Comparison of ENCODE assay signal across 19 cellular contexts in genomic region chr4:8118531-8118930, GRCh38. TPM values are rescaled to one million over a fixed set of nuclear protein-coding genes. Genes with fewer than 3 reads are reported as not detected.
A peak's percentile ranks its signal among the peaks of the same experiment; 100 is the strongest.
DNase-seq lines count a peak whose midpoint lies in the region; ATAC-seq and TF ChIP-seq lines count a peak whose summit lies in the region.
"Had no signal": no experiment of that assay in that cellular context is flagged by ENCODE, and none has a peak within 500 bp of the region (broad histone marks: within the 10 kb centered on the region; RNA-seq: fewer than 3 reads in every experiment).

No MANE protein-coding gene starts in this region.

- H3K4me3 Mint-ChIP-seq in T-helper 17 cell (no peak overlapping the region), nephron (no peak overlapping the region)
- H3K4me3 Mint-ChIP-seq: B cell, HFFc6 had no signal

- intact Hi-C loops in PC-9 (cut with micrococcal nuclease; ENCODE audit: unreplicated experiment), result no loop called here

- H3K27ac Mint-ChIP-seq in T-helper 17 cell (peak overlapping the region; percentile 27), nephron (peak overlapping the region in 2 of 3 experiments; percentile 22 to 68)
- H3K27ac Mint-ChIP-seq: B cell, HFFc6 had no signal

- no TSS peak for BruUV-seq in PC-9 (replicated peaks; lab: Mats Ljungman, UMichigan)

- ATAC-seq in T-helper 17 cell, result no peak
- no peak for ATAC-seq in GM19452 (IDR thresholded peaks at IDR 0.05; ENCODE audit: unreplicated experiment)

- peaks cover 0 to 7% (median 0%) of the 10 kb centered on the region in 11 experiments; a peak in 1 of 22 replicates for H4K20me1 ChIP-seq in BLaER1 treated with 17β-estradiol and CSF1 and Interleukin-3, amounts not matched to agents 10 nM and 100 nM
- H4K20me1 ChIP-seq in PC-9 (ENCODE audit: insufficient read depth), result no peaks in the 10 kb centered on the region

- H3K27me3 ChIP-seq in BLaER1 treated with 17β-estradiol and CSF1 and Interleukin-3, amounts not matched to agents 10 nM and 100 nM, result 0 out of 22 replicates have a peak, but pooled peaks cover 0 to 3% (median 0%) of the 10 kb centered on the region in 11 experiments
- H3K27me3 ChIP-seq in skeletal muscle tissue (ENCODE audit: control insufficient read depth in 3 of 3, insufficient read depth in 3 of 3, low read length in 3 of 3) (no peaks in the 10 kb centered on the region), PC-9 (ENCODE audit: insufficient read depth, low read depth) (peaks cover 5% of the 10 kb centered on the region; the same call in 1 of the 2 replicates)
- H3K27me3 ChIP-seq: MG63 had no signal

- POLR2A ChIA-PET in PC-9 (lab: Charles Lee; ENCODE audit: unreplicated experiment), result no interaction called here

- no peaks in the 10 kb centered on the region for H3K9me2 ChIP-seq in PC-9 (ENCODE audit: insufficient read depth)

- H3K9me3 Mint-ChIP-seq in nephron, result no peaks in the 10 kb centered on the region
- H3K9me3 Mint-ChIP-seq: HFFc6 had no signal

- H3F3A ChIP-seq in PC-9 (ENCODE audit: insufficient read depth, low read depth), result no peaks in the 10 kb centered on the region

- H3K27ac ChIP-seq in BLaER1 treated with 17β-estradiol and CSF1 and Interleukin-3, amounts not matched to agents 10 nM and 100 nM, result peak overlapping the region in 2 of 11 experiments; percentile 51 to 59; a peak in 2 of 22 replicates
- H3K27ac ChIP-seq in skeletal muscle tissue (ENCODE audit: low read depth, low read length) (peak overlapping the region; percentile 76), PC-9 (no peak overlapping the region)
- H3K27ac ChIP-seq: SJSA1 had no signal

- H3K36me3 Mint-ChIP-seq in T-helper 17 cell (ENCODE audit: low read depth) (no peaks in the 10 kb centered on the region), nephron (ENCODE audit: low read depth) (no peaks in the 10 kb centered on the region)

- H3K9ac ChIP-seq in BLaER1 treated with 17β-estradiol and CSF1 and Interleukin-3, amounts not matched to agents 10 nM and 100 nM, result peak overlapping the region in 1 of 11 experiments; percentile 3; a peak in 1 of 22 replicates
- peak overlapping the region in 2 of 3 donors; percentile 66 to 70 for H3K9ac ChIP-seq in skeletal muscle tissue (ENCODE audit: low read depth in 1 of 3, low read length in 3 of 3)

- no peaks in the 10 kb centered on the region for H3K79me2 ChIP-seq in PC-9 (ENCODE audit: low read depth)

- H3K4me2 ChIP-seq in BLaER1 treated with 17β-estradiol and CSF1 and Interleukin-3, amounts not matched to agents 10 nM and 100 nM, result peak overlapping the region in 9 of 11 experiments; percentile 15 to 86 (median 57); a peak in 13 of 22 replicates
- no peak overlapping the region for H3K4me2 ChIP-seq in PC-9

- no peak overlapping the region for H3K4me3 ChIP-seq in BLaER1 treated with 17β-estradiol and CSF1 and Interleukin-3, amounts not matched to agents 10 nM and 100 nM
- H3K4me3 ChIP-seq in skeletal muscle tissue (ENCODE audit: low read length in 3 of 3) (no peak overlapping the region), PC-9 (no peak overlapping the region)
- H3K4me3 ChIP-seq: HAP-1, MG63, SJSA1 had no signal

- H2AFZ ChIP-seq in PC-9, result no peak overlapping the region

- peaks cover 0 to 5% (median 0%) of the 10 kb centered on the region in 11 experiments; a peak in 1 of 22 replicates for H3K9me3 ChIP-seq in BLaER1 treated with 17β-estradiol and CSF1 and Interleukin-3, amounts not matched to agents 10 nM and 100 nM (replicated peaks in 1 of 11)
- no peaks in the 10 kb centered on the region for H3K9me3 ChIP-seq in T-helper 17 cell (ENCODE audit: control insufficient read depth, low read length, poor library complexity, severe bottlenecking)
- H3K9me3 ChIP-seq in skeletal muscle tissue (ENCODE audit: control insufficient read depth in 3 of 3, low read length in 3 of 3), result no peaks in the 10 kb centered on the region
- no peaks in the 10 kb centered on the region for H3K9me3 ChIP-seq in PC-9 (ENCODE audit: insufficient read depth, low read depth)
- H3K9me3 ChIP-seq: HAP-1, MG63, SJSA1 had no signal

- H3K4me1 ChIP-seq in BLaER1 treated with 17β-estradiol and CSF1 and Interleukin-3, amounts not matched to agents 10 nM and 100 nM, result peaks cover 23 to 99% (median 93%) of the 10 kb centered on the region in 10 experiments
- peaks cover 97 to 99% (median 98%) of the 10 kb centered on the region in 3 donors for H3K4me1 ChIP-seq in skeletal muscle tissue (ENCODE audit: control insufficient read depth in 3 of 3, insufficient read depth in 3 of 3, low read length in 3 of 3)
- no peaks in the 10 kb centered on the region for H3K4me1 ChIP-seq in PC-9 (replicated peaks; ENCODE audit: insufficient read depth)
- H3K4me1 ChIP-seq: HAP-1, SJSA1 had no signal

- H3K36me3 ChIP-seq in BLaER1 treated with 17β-estradiol and CSF1 and Interleukin-3, amounts not matched to agents 10 nM and 100 nM, result no peaks in the 10 kb centered on the region
- peaks cover 0 to 8% (median 2%) of the 10 kb centered on the region in 3 donors for H3K36me3 ChIP-seq in skeletal muscle tissue (ENCODE audit: control insufficient read depth in 3 of 3, insufficient read depth in 3 of 3, low read length in 3 of 3)
- no peaks in the 10 kb centered on the region for H3K36me3 ChIP-seq in PC-9 (ENCODE audit: low read depth)
- H3K36me3 ChIP-seq: HAP-1, MG63, SJSA1 had no signal

- CTCF ChIA-PET in PC-9 (lab: Charles Lee), result no interaction called here

- no peaks in the 10 kb centered on the region for H3K27me3 Mint-ChIP-seq in T-helper 17 cell
- peaks cover 8% of the 10 kb centered on the region for H3K27me3 Mint-ChIP-seq in nephron (ENCODE audit: low read depth)
- H3K27me3 Mint-ChIP-seq: B cell had no signal

- DNase-seq in T-helper 17 cell (no peak), PC-9 (no peak), NCI-H1092 (lab: John Stamatoyannopoulos, UW) (no peak)
- DNase-seq: DMS153, DND-41, HFFc6, IMR-90, KG1, MG63, NCI-H2029, NCI-H446, NCI-H774 had no signal

- H3K4me1 Mint-ChIP-seq in T-helper 17 cell (peaks cover 13% of the 10 kb centered on the region), nephron (peaks cover 43% of the 10 kb centered on the region)

- TF ChIP-seq CTCF in nephron (IDR thresholded peaks at IDR 0.05; ENCODE audit: unreplicated experiment in 3 of 3), result no peak
- no peak for TF ChIP-seq CTCF in PC-9 (conservative IDR thresholded peaks at IDR 0.05)

RNA-seq across cellular contexts. Expression of gene ABLIM2, which starts 40.1 kb away (rescaled TPM):
- total RNA-seq in T-helper 17 cell (1 to 10 TPM; 4.1 to 4.3 TPM), skeletal muscle tissue (7.3 TPM), PC-9 (2021) (1.6 and 6.2 TPM in 2 replicates)
